In genomic region chrX:17736478-17736855, GRCh38 we compare ENCODE assay signal across 8 cellular contexts. TPM values are rescaled to one million over a fixed set of nuclear protein-coding genes. Genes with fewer than 3 reads are reported as not detected.
A peak's percentile ranks its signal among the peaks of the same experiment; 100 is the strongest.
DNase-seq lines count a peak whose midpoint lies in the region; ATAC-seq and TF ChIP-seq lines count a peak whose summit lies in the region.

No MANE protein-coding gene starts in this region.

- intact Hi-C loops in body of pancreas (cut with DNase I) (no loop called here), right lobe of liver (cut with DNase I) (no loop called here)

- CTCF ChIA-PET in activated naive CD4-positive, alpha-beta T cell treated with anti-CD3 and anti-CD28 coated beads, Interleukin-2, amount 10 ng/mL, durations not matched to agents 7 days and 5 days (lab: Charles Lee) = no interaction called here

- H3K36me3 ChIP-seq in body of pancreas (replicated peaks in 1 of 2; ENCODE audit: insufficient read depth in 1 of 2, low read depth in 2 of 2) (no peaks in the 10 kb centered on the region), right lobe of liver (no peaks in the 10 kb centered on the region), tibial nerve (no peaks in the 10 kb centered on the region)

- H3K36me3 Mint-ChIP-seq in activated naive CD4-positive, alpha-beta T cell treated with anti-CD3 and anti-CD28 coated beads, Interleukin-2, amount 10 ng/mL, durations not matched to agents 7 days and 5 days = no peaks in the 10 kb centered on the region

- H3K27me3 ChIP-seq in body of pancreas = no peaks in the 10 kb centered on the region
- no peaks in the 10 kb centered on the region for H3K27me3 ChIP-seq in right lobe of liver
- H3K27me3 ChIP-seq in tibial nerve = no peaks in the 10 kb centered on the region

- DNase-seq in activated naive CD4-positive, alpha-beta T cell treated with anti-CD3 and anti-CD28 coated beads, Interleukin-2, amount 10 ng/mL, durations not matched to agents 7 days and 5 days = no peak
- DNase-seq in activated naive CD4-positive, alpha-beta T cell treated with anti-CD3 and anti-CD28 coated beads, Interleukin-2, amount 50 U/mL, for 16 hours = no peak
- DNase-seq in body of pancreas = no peak
- no peak for DNase-seq in right lobe of liver
- DNase-seq in tibial nerve (ENCODE audit: low spot score in 2 of 2) = no peak
- no peak for DNase-seq in islet precursor cell
- DNase-seq in NCI-H1417 treated with DMSO at 0.1 percent for 48 hours (lab: John Stamatoyannopoulos, UW) = no peak

- peaks cover 40% of the 10 kb centered on the region for H3K27me3 Mint-ChIP-seq in activated naive CD4-positive, alpha-beta T cell treated with anti-CD3 and anti-CD28 coated beads, Interleukin-2, amount 10 ng/mL, durations not matched to agents 7 days and 5 days

- H3K9me3 Mint-ChIP-seq in activated naive CD4-positive, alpha-beta T cell treated with anti-CD3 and anti-CD28 coated beads, Interleukin-2, amount 10 ng/mL, durations not matched to agents 7 days and 5 days = no peaks in the 10 kb centered on the region

- no peak for TF ChIP-seq CTCF in body of pancreas (IDR thresholded peaks at IDR 0.05)
- no peak for TF ChIP-seq CTCF in right lobe of liver (IDR thresholded peaks at IDR 0.05)
- no peak for TF ChIP-seq CTCF in tibial nerve (IDR thresholded peaks at IDR 0.05)

- peak overlapping the region; percentile 41 to 94 (median 72) for H3K27ac ChIP-seq in body of pancreas
- peak overlapping the region; percentile 51 to 83 (median 73) for H3K27ac ChIP-seq in right lobe of liver
- peak overlapping the region; percentile 72 to 88 (median 80) for H3K27ac ChIP-seq in tibial nerve

- no peak for TF ChIP-seq POLR2A in body of pancreas (IDR thresholded peaks at IDR 0.05)
- TF ChIP-seq POLR2A in right lobe of liver (IDR thresholded peaks at IDR 0.05) = no peak
- no peak for TF ChIP-seq POLR2A in tibial nerve (IDR thresholded peaks at IDR 0.05)

- 65 to 73% methylated on average over 3 to 4 of the region's 5 CpGs for WGBS in body of pancreas, 2 donors
- WGBS in right lobe of liver (ENCODE audit: insufficient coverage, low coverage, low lambda C conversion rate, missing lambda C conversion rate) = 27% methylated on average over 3 of the region's 5 CpGs
- WGBS in tibial nerve, 2 donors = 52 to 69% methylated on average over 5 of the region's 5 CpGs

- H3K27ac Mint-ChIP-seq in activated naive CD4-positive, alpha-beta T cell treated with anti-CD3 and anti-CD28 coated beads, Interleukin-2, amount 10 ng/mL, durations not matched to agents 7 days and 5 days = peak overlapping the region; percentile 92

- H3K4me3 Mint-ChIP-seq in activated naive CD4-positive, alpha-beta T cell treated with anti-CD3 and anti-CD28 coated beads, Interleukin-2, amount 10 ng/mL, durations not matched to agents 7 days and 5 days = peak overlapping the region; percentile 94

- H3K4me1 Mint-ChIP-seq in activated naive CD4-positive, alpha-beta T cell treated with anti-CD3 and anti-CD28 coated beads, Interleukin-2, amount 10 ng/mL, durations not matched to agents 7 days and 5 days = peaks cover 29% of the 10 kb centered on the region

- H3K9me3 ChIP-seq in body of pancreas (no peaks in the 10 kb centered on the region), right lobe of liver (no peaks in the 10 kb centered on the region), tibial nerve (no peaks in the 10 kb centered on the region)

- H3K4me3 ChIP-seq in body of pancreas (peak overlapping the region in 1 of 2 donors; percentile 10), right lobe of liver (peak overlapping the region in 2 of 3 donors; percentile 31 to 34), tibial nerve (peak overlapping the region; percentile 5 to 68 (median 29))

- H3K4me1 ChIP-seq in body of pancreas (peaks cover 4% of the 10 kb centered on the region), right lobe of liver (peaks cover 0 to 6% (median 0%) of the 10 kb centered on the region in 4 donors), tibial nerve (peaks cover 0 to 11% (median 0%) of the 10 kb centered on the region in 4 donors)

- ATAC-seq in body of pancreas (no peak), right lobe of liver (no peak), HG02798 (IDR thresholded peaks at IDR 0.05; ENCODE audit: poor library complexity, unreplicated experiment) (no peak)

- TF ChIP-seq EP300 in tibial nerve (IDR thresholded peaks at IDR 0.05) = no peak

RNA-seq across cellular contexts. Expression of gene SCML1, which starts 0.8 kb away (rescaled TPM):
- 10 to 100 TPM in 1 of 2 donors, 1 to 10 TPM in 1; 9.3 to 11.2 TPM for total RNA-seq in body of pancreas
- total RNA-seq in right lobe of liver = 10 to 100 TPM in 5 of 6 experiments, 1 to 10 TPM in 1; 7.0 to 15.2 (median 13.8) TPM
- 10 to 100 TPM; 14.9 to 18.8 (median 16.6) TPM for total RNA-seq in tibial nerve
